Comparison of ENCODE assay signal across 1 cellular context in genomic region chr5:160442824-160443431, GRCh38.
TF ChIP-seq lines count a peak whose summit lies in the region.

No MANE protein-coding gene starts in this region.

TF ChIP-seq in GM12878, 131 proteins besides CTCF, POLR2A, EP300 and RAD21 (continued from another document and continues in another):
- TF ChIP-seq RUNX3 (IDR thresholded peaks at IDR 0.05; ENCODE audit: low read length) (peak; percentile 30; the same call in 1 of the 2 replicates), CREB1 (IDR thresholded peaks at IDR 0.05; ENCODE audit: low read depth) (no peak), POLR2AphosphoS5 (IDR thresholded peaks at IDR 0.05; ENCODE audit: low read length) (peak; percentile 72), ZNF24 (IDR thresholded peaks at IDR 0.05) (0 out of 2 replicates have a peak, but pooled peaks have one; percentile 28), SMAD1 (IDR thresholded peaks at IDR 0.05; ENCODE audit: low read depth, partially characterized antibody) (no peak), RAD51 (IDR thresholded peaks at IDR 0.05) (peak; percentile 26; the same call in 1 of the 2 replicates), IKZF1 (conservative IDR thresholded peaks at IDR 0.05) (peak; percentile 75), SIX5 (IDR thresholded peaks at IDR 0.05; ENCODE audit: low read depth, low read length, severe bottlenecking) (no peak), YY1 (IDR thresholded peaks at IDR 0.05; ENCODE audit: low read depth, low read length) (0 out of 2 replicates have a peak, but pooled peaks have one; percentile 11), BACH1 (IDR thresholded peaks at IDR 0.05; ENCODE audit: borderline replicate concordance) (no peak), BMI1 (IDR thresholded peaks at IDR 0.05; ENCODE audit: borderline replicate concordance) (no peak), GATAD2B (conservative IDR thresholded peaks at IDR 0.05; ENCODE audit: low read depth) (no peak; the same call in 1 of the 2 replicates), CBX5 (IDR thresholded peaks at IDR 0.05; ENCODE audit: low read depth) (peak; percentile 70; the same call in 1 of the 2 replicates), ATF7 (IDR thresholded peaks at IDR 0.05; ENCODE audit: low read depth) (peak; percentile 36; the same call in 1 of the 2 replicates), HSF1 (IDR thresholded peaks at IDR 0.05; ENCODE audit: low read depth, low read length) (no peak), TBL1XR1 (IDR thresholded peaks at IDR 0.05; ENCODE audit: low read depth, low read length) (no peak), MEF2B (IDR thresholded peaks at IDR 0.05; ENCODE audit: partially characterized antibody, poor library complexity, severe bottlenecking) (peak; percentile 57), SP1 (IDR thresholded peaks at IDR 0.05; ENCODE audit: low read depth, low read length) (no peak), SUPT20H (IDR thresholded peaks at IDR 0.05; ENCODE audit: borderline replicate concordance, control insufficient read depth, low read depth, low read length) (no peak), REST (IDR thresholded peaks at IDR 0.05; ENCODE audit: low read depth, low read length) (no peak), HDAC2 (IDR thresholded peaks at IDR 0.05) (no peak), NR2C2 (IDR thresholded peaks at IDR 0.05; ENCODE audit: borderline replicate concordance, control insufficient read depth, insufficient read length, low read depth) (no peak), EZH2 (IDR thresholded peaks at IDR 0.05; ENCODE audit: borderline replicate concordance, control insufficient read depth, low read depth, low read length) (no peak), TCF7 (IDR thresholded peaks at IDR 0.05; ENCODE audit: borderline replicate concordance) (no peak), ZSCAN29 (IDR thresholded peaks at IDR 0.05) (no peak), RB1 (IDR thresholded peaks at IDR 0.05; ENCODE audit: borderline replicate concordance) (no peak), NFIC (IDR thresholded peaks at IDR 0.05; ENCODE audit: low read depth, low read length) (peak; percentile 55; the same call in 1 of the 2 replicates), CHD1 (IDR thresholded peaks at IDR 0.05; ENCODE audit: low read depth, low read length) (no peak), E2F4 (IDR thresholded peaks at IDR 0.05; ENCODE audit: low read depth, low read length) (no peak), ZBED1 (IDR thresholded peaks at IDR 0.05; ENCODE audit: borderline replicate concordance) (no peak), ESRRA (IDR thresholded peaks at IDR 0.05; ENCODE audit: low read length) (no peak), IKZF2 (IDR thresholded peaks at IDR 0.05) (peak; percentile 81 to 82), PML (IDR thresholded peaks at IDR 0.05; ENCODE audit: low read length) (0 out of 2 replicates have a peak, but pooled peaks have one; percentile 19), POLR2AphosphoS2 (IDR thresholded peaks at IDR 0.05; ENCODE audit: low read depth, low read length) (no peak), DPF2 (IDR thresholded peaks at IDR 0.05) (peak; percentile 56; the same call in 1 of the 2 replicates), STAT3 (IDR thresholded peaks at IDR 0.05; ENCODE audit: low read depth, low read length) (no peak), MTA2 (IDR thresholded peaks at IDR 0.05; ENCODE audit: low read depth) (peak; percentile 68), JUNB (IDR thresholded peaks at IDR 0.05) (no peak), ATF2 (IDR thresholded peaks at IDR 0.05; ENCODE audit: low read length) (peak; percentile 40; the same call in 1 of the 2 replicates), PAX5 (IDR thresholded peaks at IDR 0.05; ENCODE audit: borderline replicate concordance, low read depth, low read length) (no peak)
- TF ChIP-seq, protein P1, sequence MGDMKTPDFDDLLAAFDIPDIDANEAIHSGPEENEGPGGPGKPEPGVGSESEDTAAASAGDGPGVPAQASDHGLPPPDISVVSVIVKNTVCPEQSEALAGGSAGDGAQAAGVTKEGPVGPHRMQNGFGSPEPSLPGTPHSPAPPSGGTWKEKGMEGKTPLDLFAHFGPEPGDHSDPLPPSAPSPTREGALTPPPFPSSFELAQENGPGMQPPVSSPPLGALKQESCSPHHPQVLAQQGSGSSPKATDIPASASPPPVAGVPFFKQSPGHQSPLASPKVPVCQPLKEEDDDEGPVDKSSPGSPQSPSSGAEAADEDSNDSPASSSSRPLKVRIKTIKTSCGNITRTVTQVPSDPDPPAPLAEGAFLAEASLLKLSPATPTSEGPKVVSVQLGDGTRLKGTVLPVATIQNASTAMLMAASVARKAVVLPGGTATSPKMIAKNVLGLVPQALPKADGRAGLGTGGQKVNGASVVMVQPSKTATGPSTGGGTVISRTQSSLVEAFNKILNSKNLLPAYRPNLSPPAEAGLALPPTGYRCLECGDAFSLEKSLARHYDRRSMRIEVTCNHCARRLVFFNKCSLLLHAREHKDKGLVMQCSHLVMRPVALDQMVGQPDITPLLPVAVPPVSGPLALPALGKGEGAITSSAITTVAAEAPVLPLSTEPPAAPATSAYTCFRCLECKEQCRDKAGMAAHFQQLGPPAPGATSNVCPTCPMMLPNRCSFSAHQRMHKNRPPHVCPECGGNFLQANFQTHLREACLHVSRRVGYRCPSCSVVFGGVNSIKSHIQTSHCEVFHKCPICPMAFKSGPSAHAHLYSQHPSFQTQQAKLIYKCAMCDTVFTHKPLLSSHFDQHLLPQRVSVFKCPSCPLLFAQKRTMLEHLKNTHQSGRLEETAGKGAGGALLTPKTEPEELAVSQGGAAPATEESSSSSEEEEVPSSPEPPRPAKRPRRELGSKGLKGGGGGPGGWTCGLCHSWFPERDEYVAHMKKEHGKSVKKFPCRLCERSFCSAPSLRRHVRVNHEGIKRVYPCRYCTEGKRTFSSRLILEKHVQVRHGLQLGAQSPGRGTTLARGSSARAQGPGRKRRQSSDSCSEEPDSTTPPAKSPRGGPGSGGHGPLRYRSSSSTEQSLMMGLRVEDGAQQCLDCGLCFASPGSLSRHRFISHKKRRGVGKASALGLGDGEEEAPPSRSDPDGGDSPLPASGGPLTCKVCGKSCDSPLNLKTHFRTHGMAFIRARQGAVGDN (IDR thresholded peaks at IDR 0.05): peak; percentile 88; the same call in 1 of the 2 replicates
- TF ChIP-seq, protein P2, sequence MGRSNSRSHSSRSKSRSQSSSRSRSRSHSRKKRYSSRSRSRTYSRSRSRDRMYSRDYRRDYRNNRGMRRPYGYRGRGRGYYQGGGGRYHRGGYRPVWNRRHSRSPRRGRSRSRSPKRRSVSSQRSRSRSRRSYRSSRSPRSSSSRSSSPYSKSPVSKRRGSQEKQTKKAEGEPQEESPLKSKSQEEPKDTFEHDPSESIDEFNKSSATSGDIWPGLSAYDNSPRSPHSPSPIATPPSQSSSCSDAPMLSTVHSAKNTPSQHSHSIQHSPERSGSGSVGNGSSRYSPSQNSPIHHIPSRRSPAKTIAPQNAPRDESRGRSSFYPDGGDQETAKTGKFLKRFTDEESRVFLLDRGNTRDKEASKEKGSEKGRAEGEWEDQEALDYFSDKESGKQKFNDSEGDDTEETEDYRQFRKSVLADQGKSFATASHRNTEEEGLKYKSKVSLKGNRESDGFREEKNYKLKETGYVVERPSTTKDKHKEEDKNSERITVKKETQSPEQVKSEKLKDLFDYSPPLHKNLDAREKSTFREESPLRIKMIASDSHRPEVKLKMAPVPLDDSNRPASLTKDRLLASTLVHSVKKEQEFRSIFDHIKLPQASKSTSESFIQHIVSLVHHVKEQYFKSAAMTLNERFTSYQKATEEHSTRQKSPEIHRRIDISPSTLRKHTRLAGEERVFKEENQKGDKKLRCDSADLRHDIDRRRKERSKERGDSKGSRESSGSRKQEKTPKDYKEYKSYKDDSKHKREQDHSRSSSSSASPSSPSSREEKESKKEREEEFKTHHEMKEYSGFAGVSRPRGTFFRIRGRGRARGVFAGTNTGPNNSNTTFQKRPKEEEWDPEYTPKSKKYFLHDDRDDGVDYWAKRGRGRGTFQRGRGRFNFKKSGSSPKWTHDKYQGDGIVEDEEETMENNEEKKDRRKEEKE (IDR thresholded peaks at IDR 0.05): no peak
- TF ChIP-seq, protein P3, sequence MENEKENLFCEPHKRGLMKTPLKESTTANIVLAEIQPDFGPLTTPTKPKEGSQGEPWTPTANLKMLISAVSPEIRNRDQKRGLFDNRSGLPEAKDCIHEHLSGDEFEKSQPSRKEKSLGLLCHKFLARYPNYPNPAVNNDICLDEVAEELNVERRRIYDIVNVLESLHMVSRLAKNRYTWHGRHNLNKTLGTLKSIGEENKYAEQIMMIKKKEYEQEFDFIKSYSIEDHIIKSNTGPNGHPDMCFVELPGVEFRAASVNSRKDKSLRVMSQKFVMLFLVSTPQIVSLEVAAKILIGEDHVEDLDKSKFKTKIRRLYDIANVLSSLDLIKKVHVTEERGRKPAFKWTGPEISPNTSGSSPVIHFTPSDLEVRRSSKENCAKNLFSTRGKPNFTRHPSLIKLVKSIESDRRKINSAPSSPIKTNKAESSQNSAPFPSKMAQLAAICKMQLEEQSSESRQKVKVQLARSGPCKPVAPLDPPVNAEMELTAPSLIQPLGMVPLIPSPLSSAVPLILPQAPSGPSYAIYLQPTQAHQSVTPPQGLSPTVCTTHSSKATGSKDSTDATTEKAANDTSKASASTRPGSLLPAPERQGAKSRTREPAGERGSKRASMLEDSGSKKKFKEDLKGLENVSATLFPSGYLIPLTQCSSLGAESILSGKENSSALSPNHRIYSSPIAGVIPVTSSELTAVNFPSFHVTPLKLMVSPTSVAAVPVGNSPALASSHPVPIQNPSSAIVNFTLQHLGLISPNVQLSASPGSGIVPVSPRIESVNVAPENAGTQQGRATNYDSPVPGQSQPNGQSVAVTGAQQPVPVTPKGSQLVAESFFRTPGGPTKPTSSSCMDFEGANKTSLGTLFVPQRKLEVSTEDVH (IDR thresholded peaks at IDR 0.05; ENCODE audit: low read depth, partially characterized antibody): peak; percentile 23
- TF ChIP-seq, protein P4, sequence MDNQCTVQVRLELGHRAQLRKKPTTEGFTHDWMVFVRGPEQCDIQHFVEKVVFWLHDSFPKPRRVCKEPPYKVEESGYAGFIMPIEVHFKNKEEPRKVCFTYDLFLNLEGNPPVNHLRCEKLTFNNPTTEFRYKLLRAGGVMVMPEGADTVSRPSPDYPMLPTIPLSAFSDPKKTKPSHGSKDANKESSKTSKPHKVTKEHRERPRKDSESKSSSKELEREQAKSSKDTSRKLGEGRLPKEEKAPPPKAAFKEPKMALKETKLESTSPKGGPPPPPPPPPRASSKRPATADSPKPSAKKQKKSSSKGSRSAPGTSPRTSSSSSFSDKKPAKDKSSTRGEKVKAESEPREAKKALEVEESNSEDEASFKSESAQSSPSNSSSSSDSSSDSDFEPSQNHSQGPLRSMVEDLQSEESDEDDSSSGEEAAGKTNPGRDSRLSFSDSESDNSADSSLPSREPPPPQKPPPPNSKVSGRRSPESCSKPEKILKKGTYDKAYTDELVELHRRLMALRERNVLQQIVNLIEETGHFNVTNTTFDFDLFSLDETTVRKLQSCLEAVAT (IDR thresholded peaks at IDR 0.05): 0 out of 2 replicates have a peak, but pooled peaks have one; percentile 56
